In the genomic region with DNA sequence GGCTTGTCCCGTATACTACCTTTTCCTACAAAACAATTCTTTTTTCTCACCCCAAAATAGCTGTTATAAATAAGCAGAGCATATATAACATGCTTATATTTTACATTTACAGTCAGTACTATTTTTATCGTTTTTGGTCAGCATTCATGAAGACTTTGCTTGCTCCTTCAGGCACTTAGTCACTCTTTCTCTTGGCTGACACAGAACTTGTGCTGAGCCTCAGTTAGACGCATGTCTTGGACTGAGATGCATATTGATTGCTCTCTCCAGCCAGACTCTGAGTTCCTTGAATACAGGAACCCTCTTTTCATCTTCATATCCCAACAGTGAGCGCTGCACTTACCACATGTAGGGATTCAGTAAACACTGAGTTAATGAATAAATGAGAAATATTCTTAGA, we compare ENCODE assay signal across 30 cellular contexts.
"Had no signal": no experiment of that assay in that cellular context is flagged by ENCODE, and none has a peak within 500 bp of the region (broad histone marks: within the 10 kb centered on the region; RNA-seq: fewer than 3 reads in every experiment).

No MANE protein-coding gene starts in this region.

- H3K9me3 Mint-ChIP-seq: activated CD4-positive, alpha-beta T cell treated with anti-CD3 and anti-CD28 coated beads, Interleukin-2, amount 10 ng/mL, durations not matched to agents 7 days and 5 days; activated naive CD4-positive, alpha-beta T cell treated with anti-CD3 and anti-CD28 coated beads for 36 hours; activated naive CD4-positive, alpha-beta T cell treated with anti-CD3 and anti-CD28 coated beads, Interleukin-2, amount 50 U/mL, for 72 hours had no signal

- H3K9me3 ChIP-seq: adrenal gland, Peyer's patch, SJSA1, SK-N-SH had no signal

- H3K9ac ChIP-seq: SK-N-SH had no signal

- H3K4me3 ChIP-seq: adrenal gland, breast epithelium, Peyer's patch, SJSA1 had no signal

- ATAC-seq: activated CD8-positive, alpha-beta memory T cell treated with anti-CD3 and anti-CD28 coated beads, Interleukin-2, amount 10 ng/mL, durations not matched to agents 7 days and 5 days; activated naive CD4-positive, alpha-beta T cell treated with anti-CD3 and anti-CD28 coated beads, Interleukin-2, amount 50 U/mL, for 72 hours; PC-3 had no signal

- H3K36me3 Mint-ChIP-seq: activated CD4-positive, alpha-beta memory T cell treated with anti-CD3 and anti-CD28 coated beads for 36 hours; activated CD8-positive, alpha-beta memory T cell treated with anti-CD3 and anti-CD28 coated beads, Interleukin-2, amount 10 ng/mL, durations not matched to agents 7 days and 5 days; activated naive CD4-positive, alpha-beta T cell treated with anti-CD3 and anti-CD28 coated beads, Interleukin-2, amount 50 U/mL, for 72 hours had no signal

- H3K4me1 Mint-ChIP-seq: activated CD4-positive, alpha-beta T cell treated with anti-CD3 and anti-CD28 coated beads, Interleukin-2, amount 10 ng/mL, durations not matched to agents 7 days and 5 days; activated CD8-positive, alpha-beta memory T cell treated with anti-CD3 and anti-CD28 coated beads, Interleukin-2, amount 10 ng/mL, durations not matched to agents 7 days and 5 days had no signal

- H3K27me3 ChIP-seq: adrenal gland, breast epithelium, Peyer's patch had no signal

- H3K4me1 ChIP-seq: adrenal gland, breast epithelium, SJSA1 had no signal

- DNase-seq: activated CD4-positive, alpha-beta memory T cell treated with anti-CD3 and anti-CD28 coated beads for 36 hours; activated CD4-positive, alpha-beta T cell treated with anti-CD3 and anti-CD28 coated beads, Interleukin-2, amount 10 ng/mL, durations not matched to agents 7 days and 5 days; activated CD8-positive, alpha-beta memory T cell treated with anti-CD3 and anti-CD28 coated beads for 24 hours; activated CD8-positive, alpha-beta memory T cell treated with anti-CD3 and anti-CD28 coated beads, Interleukin-2, amount 10 ng/mL, durations not matched to agents 7 days and 5 days; activated gamma-delta T cell; activated naive CD4-positive, alpha-beta T cell treated with anti-CD3 and anti-CD28 coated beads for 36 hours; activated T-cell treated with anti-CD3 and anti-CD28 coated beads, Interleukin-2, amount 50 U/mL, for 1 hour; adrenal gland; Karpas-422; KBM-7; NCI-H1048; NCI-H1105 treated with DMSO at 0.1 percent for 48 hours; NCI-H1436; NCI-H1694; NCI-H1930; NCI-H2081 treated with DMSO at 0.1 percent for 48 hours; NCI-H345; NCI-H524 treated with DMSO at 0.1 percent for 48 hours; NK-92 treated with Interleukin-12 subunit alpha and Interleukin-12 subunit beta, amount 100 ng/mL, for 24 hours; PC-3; Peyer's patch; RPMI8226; SHP77 treated with DMSO at 0.1 percent for 48 hours; SK-N-SH had no signal

- H3K4me2 ChIP-seq: SK-N-SH had no signal

- H3K36me3 ChIP-seq: adrenal gland, breast epithelium, Peyer's patch, SJSA1 had no signal

- H3K27ac ChIP-seq: adrenal gland, breast epithelium, Peyer's patch, SJSA1 had no signal

- H3K4me3 Mint-ChIP-seq: activated CD4-positive, alpha-beta memory T cell treated with anti-CD3 and anti-CD28 coated beads for 36 hours; activated CD4-positive, alpha-beta T cell treated with anti-CD3 and anti-CD28 coated beads, Interleukin-2, amount 10 ng/mL, durations not matched to agents 7 days and 5 days; activated CD8-positive, alpha-beta memory T cell treated with anti-CD3 and anti-CD28 coated beads, Interleukin-2, amount 10 ng/mL, durations not matched to agents 7 days and 5 days; activated naive CD4-positive, alpha-beta T cell treated with anti-CD3 and anti-CD28 coated beads for 36 hours; T-helper 1 cell treated with Interleukin-12 subunit alpha and Interleukin-12 subunit beta and Interleukin-4 antibody, amounts not matched to agents 30 μg/mL and 1 μg/mL, for 36 hours; T-helper 2 cell treated with Interferon-gamma antibody and Interleukin-4, amounts not matched to agents 5 μg/mL and 100 μg/mL, for 36 hours had no signal

- FAIRE-seq: TTC549 had no signal
